ENCODE assay signal across 8 cellular contexts in the genomic region with DNA sequence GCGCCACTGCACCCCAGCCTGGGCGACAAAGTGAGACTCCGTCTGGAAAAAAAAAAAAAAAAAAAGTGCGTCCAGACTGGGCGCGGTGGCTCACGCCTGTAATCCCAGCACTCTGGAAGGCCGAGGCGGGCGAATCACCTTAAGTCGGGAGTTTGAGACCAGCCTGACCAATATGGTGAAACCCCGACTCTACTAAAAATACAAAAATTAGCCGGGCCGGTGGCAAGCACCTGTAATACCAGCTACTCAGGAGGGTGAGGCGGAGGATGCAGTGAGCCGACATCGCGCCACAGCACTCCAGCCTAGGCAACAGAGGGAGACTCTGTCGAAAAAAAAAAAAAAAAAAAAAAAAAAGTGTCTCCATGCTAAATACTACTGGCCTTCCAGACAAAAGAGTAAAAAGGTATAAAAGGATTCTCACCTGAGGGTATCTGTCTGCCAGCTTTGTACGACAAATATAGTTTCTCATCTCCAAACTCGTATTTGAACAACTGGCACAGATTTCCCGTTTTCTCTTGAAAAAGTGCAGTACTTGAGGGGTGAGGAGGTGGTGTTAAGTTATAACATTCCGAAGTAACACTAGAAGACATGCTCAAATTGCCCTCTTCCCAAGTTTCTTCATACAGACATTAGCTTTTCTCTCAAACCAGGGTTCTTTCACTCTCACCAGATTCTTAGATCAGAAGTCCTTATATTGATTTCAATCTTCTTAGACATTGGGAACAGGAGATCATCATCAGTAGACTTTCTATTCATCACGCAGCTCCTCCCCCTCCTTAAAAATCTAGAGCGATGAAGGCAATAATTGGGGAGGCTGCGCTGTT. TPM values are rescaled to one million over a fixed set of nuclear protein-coding genes. Genes with fewer than 3 reads are reported as not detected.
DNase-seq lines count a peak whose midpoint lies in the region; ATAC-seq and TF ChIP-seq lines count a peak whose summit lies in the region.

No MANE protein-coding gene starts in this region.

- TF ChIP-seq CTCF in stomach (IDR thresholded peaks at IDR 0.05) (no peak), GM10248 (IDR thresholded peaks at IDR 0.05; ENCODE audit: control extremely low read depth, extremely low read depth, low read depth, missing control alignments) (no peak)

- POLR2A ChIA-PET in CD4-positive, alpha-beta memory T cell (lab: Charles Lee; ENCODE audit: partially characterized antibody) = interaction anchor here (1.3 kb wide), 1 partner anchor 14 kb away, joined by 3 read pairs; no protein-coding TSS in a partner anchor
- POLR2A ChIA-PET in GM10248 (lab: Yijun Ruan, JAX) = no interaction called here

- H3K27me3 ChIP-seq in CD4-positive, alpha-beta memory T cell (ENCODE audit: insufficient read depth, low read length) = no peaks in the 10 kb centered on the region
- no peaks in the 10 kb centered on the region for H3K27me3 ChIP-seq in stomach

- peaks cover 6 to 7% of the 10 kb centered on the region in 2 donors for H3K36me3 Mint-ChIP-seq in CD4-positive, alpha-beta memory T cell
- H3K36me3 Mint-ChIP-seq in activated T-helper 17 cell treated with anti-CD3 and anti-CD28 coated beads, Interleukin-2, amount 50 U/mL, for 72 hours (ENCODE audit: low read depth) = peaks cover 25% of the 10 kb centered on the region

- intact Hi-C loops in CD4-positive, alpha-beta memory T cell (cut with micrococcal nuclease) = no loop called here
- intact Hi-C loops in stomach (cut with DNase I; ENCODE audit: low total_unique reads) = no loop called here
- intact Hi-C loops in head of caudate nucleus (cut with DNase I) = loop anchor here (10.0 kb wide), 1 partner anchor 290 kb away; no protein-coding TSS in a partner anchor

- no peak for TF ChIP-seq POLR2A in stomach (IDR thresholded peaks at IDR 0.05)

- peaks cover 23 to 55% (median 39%) of the 10 kb centered on the region in 4 donors for H3K4me1 Mint-ChIP-seq in CD4-positive, alpha-beta memory T cell
- H3K4me1 Mint-ChIP-seq in activated T-helper 17 cell treated with anti-CD3 and anti-CD28 coated beads, Interleukin-2, amount 50 U/mL, for 72 hours = peaks cover 30% of the 10 kb centered on the region

- ATAC-seq in HG02759 (IDR thresholded peaks at IDR 0.05; ENCODE audit: unreplicated experiment) = peak; percentile 0
- peak; percentile 15 for ATAC-seq in activated T-helper 17 cell treated with anti-CD3 and anti-CD28 coated beads, Interleukin-2, amount 50 U/mL, for 72 hours (replicated peaks)

- peak overlapping the region; percentile 48 to 78 for H3K4me3 ChIP-seq in CD4-positive, alpha-beta memory T cell (ENCODE audit: low read length in 2 of 2)
- H3K4me3 ChIP-seq in iPS-18c (ENCODE audit: insufficient read depth, low read depth, low read length) = peak overlapping the region; percentile 89
- H3K4me3 ChIP-seq in stomach = peak overlapping the region; percentile 62 to 91 (median 80)

- 69 to 76% (median 73%) methylated on average over 22 to 26 of the region's 26 CpGs for WGBS in stomach, 5 donors

- no peaks in the 10 kb centered on the region for H3K9me3 ChIP-seq in CD4-positive, alpha-beta memory T cell (ENCODE audit: control insufficient read depth in 1 of 2, low read length in 2 of 2)
- H3K9me3 ChIP-seq in iPS-18c (ENCODE audit: control insufficient read depth, insufficient read depth, low read length) = no peaks in the 10 kb centered on the region
- H3K9me3 ChIP-seq in stomach = no peaks in the 10 kb centered on the region

- H3K9me3 Mint-ChIP-seq in CD4-positive, alpha-beta memory T cell = peaks cover 0 to 3% (median 0%) of the 10 kb centered on the region in 8 donors
- no peaks in the 10 kb centered on the region for H3K9me3 Mint-ChIP-seq in activated T-helper 17 cell treated with anti-CD3 and anti-CD28 coated beads, Interleukin-2, amount 50 U/mL, for 72 hours

- peak overlapping the region; percentile 82 to 95 (median 88) for H3K4me3 Mint-ChIP-seq in CD4-positive, alpha-beta memory T cell
- H3K4me3 Mint-ChIP-seq in activated T-helper 17 cell treated with anti-CD3 and anti-CD28 coated beads, Interleukin-2, amount 50 U/mL, for 72 hours = peak overlapping the region; percentile 82

- no peak for TF ChIP-seq EP300 in stomach (IDR thresholded peaks at IDR 0.05)

- peak overlapping the region; percentile 68 for H3K27ac ChIP-seq in CD4-positive, alpha-beta memory T cell (ENCODE audit: low read depth, low read length)
- peak overlapping the region in 4 of 5 donors; percentile 64 to 94 (median 84) for H3K27ac ChIP-seq in stomach

- no peaks in the 10 kb centered on the region for H3K27me3 Mint-ChIP-seq in CD4-positive, alpha-beta memory T cell
- no peaks in the 10 kb centered on the region for H3K27me3 Mint-ChIP-seq in activated T-helper 17 cell treated with anti-CD3 and anti-CD28 coated beads, Interleukin-2, amount 50 U/mL, for 72 hours

- DNase-seq in CD4-positive, alpha-beta memory T cell = peak in 1 of 5 donors; percentile 33
- DNase-seq in stomach = no peak
- no peak for DNase-seq in head of caudate nucleus
- DNase-seq in NCI-H2081 (lab: John Stamatoyannopoulos, UW) = no peak
- DNase-seq in GM10248 (ENCODE audit: extremely low spot score) = no peak

- CTCF ChIA-PET in CD4-positive, alpha-beta memory T cell (lab: Charles Lee; ENCODE audit: partially characterized antibody) = interaction anchor here (1.7 kb wide), 1 partner anchor 25 kb away, joined by 4 read pairs; no protein-coding TSS in a partner anchor
- CTCF ChIA-PET in GM10248 (lab: Yijun Ruan, JAX) = interaction anchor here (1.4 to 1.6 kb wide), 3 partner anchors 15 to 26 kb away, joined by 3 read pairs; no protein-coding TSS in a partner anchor

- H3K4me1 ChIP-seq in CD4-positive, alpha-beta memory T cell (ENCODE audit: insufficient read depth, low read length) = peaks cover 24% of the 10 kb centered on the region
- peaks cover 12 to 50% (median 27%) of the 10 kb centered on the region in 4 donors for H3K4me1 ChIP-seq in stomach

- no peaks in the 10 kb centered on the region for H3K36me3 ChIP-seq in CD4-positive, alpha-beta memory T cell (ENCODE audit: insufficient read depth, low read length)
- H3K36me3 ChIP-seq in stomach = no peaks in the 10 kb centered on the region

- peak overlapping the region; percentile 75 to 95 (median 85) for H3K27ac Mint-ChIP-seq in CD4-positive, alpha-beta memory T cell
- peak overlapping the region; percentile 49 for H3K27ac Mint-ChIP-seq in activated T-helper 17 cell treated with anti-CD3 and anti-CD28 coated beads, Interleukin-2, amount 50 U/mL, for 72 hours

RNA-seq across cellular contexts. Expression of a gene that starts 1.1 kb away (rescaled TPM):
- total RNA-seq in CD4-positive, alpha-beta memory T cell = 10 to 100 TPM; 17.2 to 17.3 TPM
- polyA plus RNA-seq in CD4-positive, alpha-beta memory T cell = 10 to 100 TPM; 19.3 to 22.4 TPM
- 10 to 100 TPM; 42.0 to 66.8 TPM for total RNA-seq in activated T-helper 17 cell treated with anti-CD3 and anti-CD28 coated beads, Interleukin-2, amount 50 U/mL, for 72 hours
- total RNA-seq in stomach = 10 to 100 TPM in 2 of 5 donors, 1 to 10 TPM in 2, under 1 TPM in 1; 0.87 to 23.9 (median 8.9) TPM
- polyA plus RNA-seq in stomach = 1 to 10 TPM; 5.5 to 8.9 (median 7.2) TPM

RNA-seq across cellular contexts. Expression of a gene that starts 30.3 kb away (rescaled TPM):
- not detected for total RNA-seq in CD4-positive, alpha-beta memory T cell
- polyA plus RNA-seq in CD4-positive, alpha-beta memory T cell = not detected
- not detected for total RNA-seq in activated T-helper 17 cell treated with anti-CD3 and anti-CD28 coated beads, Interleukin-2, amount 50 U/mL, for 72 hours
- under 1 TPM in 1 of 5 donors, not detected in 4; 0.18 TPM for total RNA-seq in stomach
- polyA plus RNA-seq in stomach = not detected
